ENCODE assay signal across 30 cellular contexts in the genomic region with DNA sequence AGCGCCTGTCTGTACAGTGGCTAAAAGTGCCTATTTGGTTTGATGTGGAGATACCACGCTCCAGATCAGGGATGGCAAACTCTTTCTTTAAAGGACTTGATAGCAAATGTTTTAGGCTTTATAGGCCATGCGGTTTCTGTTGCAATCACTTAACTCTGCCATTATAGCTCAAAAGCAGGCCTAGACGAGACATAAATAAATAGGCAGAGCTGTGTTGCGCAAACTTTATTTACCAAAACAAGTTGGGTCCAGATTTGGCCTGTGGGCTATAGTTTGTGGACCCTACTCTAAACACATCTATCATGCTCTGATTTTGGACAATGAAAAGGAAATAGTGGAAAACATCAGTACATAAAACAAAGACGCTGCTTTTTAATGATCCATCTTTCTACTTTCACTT.
"Had no signal": no experiment of that assay in that cellular context is flagged by ENCODE, and none has a peak within 500 bp of the region (broad histone marks: within the 10 kb centered on the region; RNA-seq: fewer than 3 reads in every experiment).

No MANE protein-coding gene starts in this region.

- H3K9ac ChIP-seq: KMS-11 had no signal

- H3K4me3 ChIP-seq: cardiac muscle cell, SJCRH30, SK-N-MC had no signal

- DNase-seq: activated CD4-positive, alpha-beta T cell treated with anti-CD3 and anti-CD28 coated beads for 1 hour; activated CD4-positive, alpha-beta T cell treated with anti-CD3 and anti-CD28 coated beads, Interleukin-2, amount 10 ng/mL, durations not matched to agents 24 days and 14 days; activated CD4-positive, alpha-beta T cell treated with anti-CD3 and anti-CD28 coated beads, Interleukin-2, amount 50 U/mL, for 4 hours; activated CD4-positive, CD25-positive, alpha-beta regulatory T cell; activated CD8-positive, alpha-beta T cell treated with anti-CD3 and anti-CD28 coated beads for 36 hours; activated effector memory CD4-positive, alpha-beta T cell treated with anti-CD3 and anti-CD28 coated beads, Interleukin-2, amount 50 U/mL, for 16 hours; activated naive CD4-positive, alpha-beta T cell; activated naive CD4-positive, alpha-beta T cell treated with anti-CD3 and anti-CD28 coated beads, Interleukin-2, amount 50 U/mL, for 16 hours; activated naive CD8-positive, alpha-beta T cell treated with anti-CD3 and anti-CD28 coated beads for 36 hours; activated T-cell treated with anti-CD3 and anti-CD28 coated beads, Interleukin-2, amount 50 U/mL, for 1 hour; activated T-cell treated with anti-CD3 and anti-CD28 coated beads, Interleukin-2, amount 50 U/mL, for 72 hours; amniotic stem cell; aorta; brain microvascular endothelial cell; NCI-H1092 treated with DMSO at 0.1 percent for 48 hours; NCI-H146; NCI-H187; NCI-H2029 treated with DMSO at 0.1 percent for 48 hours; NCI-H226; NCI-H446 treated with DMSO at 0.1 percent for 48 hours; NCI-H524 treated with DMSO at 0.1 percent for 48 hours; SHP77; SJCRH30; T1000; WERI-Rb-1 had no signal

- H3K36me3 ChIP-seq: brain microvascular endothelial cell, cardiac muscle cell, WERI-Rb-1 had no signal

- ATAC-seq: activated CD8-positive, alpha-beta T cell treated with anti-CD3 and anti-CD28 coated beads for 36 hours; activated T-cell treated with anti-CD3 and anti-CD28 coated beads, Interleukin-2, amount 50 U/mL, for 72 hours; activated T-helper 17 cell treated with anti-CD3 and anti-CD28 coated beads, Interleukin-2, amount 50 U/mL, for 72 hours; Panc1 had no signal

- H3K27me3 ChIP-seq: brain microvascular endothelial cell, cardiac muscle cell, SJCRH30 had no signal

- H3K27ac ChIP-seq: brain microvascular endothelial cell, cardiac muscle cell, KMS-11, SJCRH30, SK-N-MC, WERI-Rb-1 had no signal

- H3K4me2 ChIP-seq: KMS-11 had no signal
